Comparison of ENCODE assay signal across 8 cellular contexts in genomic region chr17:17681744-17682292, GRCh38. TPM values are rescaled to one million over a fixed set of nuclear protein-coding genes. Genes with fewer than 3 reads are reported as not detected.
DNase-seq lines count a peak whose midpoint lies in the region; ATAC-seq and TF ChIP-seq lines count a peak whose summit lies in the region.

No MANE protein-coding gene starts in this region.

- TF ChIP-seq CTCF in heart right ventricle (IDR thresholded peaks at IDR 0.05): peak in 1 of 9 donors; percentile 17

- peak overlapping the region; percentile 84 to 91 (median 90) for H3K4me3 Mint-ChIP-seq in CD4-positive, CD25-positive, alpha-beta regulatory T cell

- peaks cover 20% of the 10 kb centered on the region for H3K4me1 ChIP-seq in CD4-positive, CD25-positive, alpha-beta regulatory T cell (ENCODE audit: control insufficient read depth, insufficient read depth, low read length, poor library complexity, severe bottlenecking)
- H3K4me1 ChIP-seq in heart right ventricle: peaks cover 22 to 50% (median 48%) of the 10 kb centered on the region in 9 donors

- H3K27ac ChIP-seq in CD4-positive, CD25-positive, alpha-beta regulatory T cell (ENCODE audit: insufficient read depth, low read length, poor library complexity, severe bottlenecking): peak overlapping the region; percentile 76
- peak overlapping the region; percentile 83 to 98 (median 94) for H3K27ac ChIP-seq in heart right ventricle

- H3K9me3 Mint-ChIP-seq in CD4-positive, CD25-positive, alpha-beta regulatory T cell: no peaks in the 10 kb centered on the region

- peaks cover 9% of the 10 kb centered on the region for H3K27me3 Mint-ChIP-seq in CD4-positive, CD25-positive, alpha-beta regulatory T cell

- no peaks in the 10 kb centered on the region for H3K36me3 Mint-ChIP-seq in CD4-positive, CD25-positive, alpha-beta regulatory T cell

- peak overlapping the region in 1 of 3 donors; percentile 79 for H3K27ac Mint-ChIP-seq in CD4-positive, CD25-positive, alpha-beta regulatory T cell

- intact Hi-C loops in heart right ventricle (cut with DNase I): loop anchor here (1.0 to 10.0 kb wide), 17 partner anchors 70 to 355 kb away; partner anchors contain the start of genes ATPAF2 (in 4 of the 10) and GID4 (in 4 of the 10)
- intact Hi-C loops in sciatic nerve (cut with DNase I): loop anchor here (5.0 to 10.0 kb wide), 3 partner anchors 113 to 350 kb away; no protein-coding TSS in a partner anchor

- DNase-seq in CD4-positive, CD25-positive, alpha-beta regulatory T cell: peak; percentile 15 to 46 (median 29)
- DNase-seq in NCI-H1105 (lab: John Stamatoyannopoulos, UW): peak; percentile 41
- DNase-seq in activated naive CD4-positive, alpha-beta T cell treated with anti-CD3 and anti-CD28 coated beads, Interleukin-2, amount 50 U/mL, for 16 hours: peak; percentile 58
- peak; percentile 56 to 60 for DNase-seq in heart right ventricle
- DNase-seq in sciatic nerve (ENCODE audit: low spot score): peak; percentile 79
- DNase-seq in 8988T: no peak
- no peak for DNase-seq in NCI-H2107 (lab: John Stamatoyannopoulos, UW)

- peaks cover 0 to 42% (median 20%) of the 10 kb centered on the region in 4 donors for H3K4me1 Mint-ChIP-seq in CD4-positive, CD25-positive, alpha-beta regulatory T cell

- no peaks in the 10 kb centered on the region for H3K27me3 ChIP-seq in CD4-positive, CD25-positive, alpha-beta regulatory T cell (ENCODE audit: control insufficient read depth, insufficient read depth, low read length)
- no peaks in the 10 kb centered on the region for H3K27me3 ChIP-seq in heart right ventricle

- H3K9me3 ChIP-seq in CD4-positive, CD25-positive, alpha-beta regulatory T cell (ENCODE audit: control insufficient read depth in 2 of 2, low read length in 2 of 2): no peaks in the 10 kb centered on the region
- no peaks in the 10 kb centered on the region for H3K9me3 ChIP-seq in heart right ventricle

- ATAC-seq in CD4-positive, CD25-positive, alpha-beta regulatory T cell (ENCODE audit: low read depth in 2 of 2): peak; percentile 25 to 31
- ATAC-seq in GM21367 (IDR thresholded peaks at IDR 0.05; ENCODE audit: unreplicated experiment) (peak; percentile 10), heart right ventricle (peak; percentile 4 to 48 (median 20)), sciatic nerve (peak; percentile 8)

- H3K36me3 ChIP-seq in CD4-positive, CD25-positive, alpha-beta regulatory T cell (ENCODE audit: control insufficient read depth, insufficient read depth, low read length): no peaks in the 10 kb centered on the region
- H3K36me3 ChIP-seq in heart right ventricle: no peaks in the 10 kb centered on the region

- 1% methylated on average over 45 to 68 of the region's 68 CpGs for WGBS in heart right ventricle, 2 donors

- no peak overlapping the region for H3K4me3 ChIP-seq in CD4-positive, CD25-positive, alpha-beta regulatory T cell (ENCODE audit: low read depth, low read length)
- H3K4me3 ChIP-seq in heart right ventricle: peak overlapping the region; percentile 56 to 90 (median 72)

RNA-seq across cellular contexts. Expression of gene RAI1, which starts 0.6 kb away (rescaled TPM):
- 11.4 TPM for total RNA-seq in CD4-positive, CD25-positive, alpha-beta regulatory T cell
- polyA plus RNA-seq in CD4-positive, CD25-positive, alpha-beta regulatory T cell: 1 to 10 TPM in 3 of 4 donors, under 1 TPM in 1; 0.80 to 1.2 (median 1.1) TPM
- total RNA-seq in heart right ventricle (10 to 100 TPM; 15.8 to 32.0 (median 20.9) TPM), sciatic nerve (62.0 TPM)
- polyA plus RNA-seq in heart right ventricle: 10 to 100 TPM; 13.8 to 17.5 TPM

Comparison
In these comparisons a context has a peak if more than half of its experiments do, and no peak if none do; other contexts are left out.
1. DNase-seq: peak in CD4-positive, CD25-positive, alpha-beta regulatory T cell (3 of 3), NCI-H1105 (single experiment), activated naive CD4-positive, alpha-beta T cell treated with anti-CD3 and anti-CD28 coated beads, Interleukin-2, amount 50 U/mL, for 16 hours (single experiment), heart right ventricle (2 of 2) and sciatic nerve (single experiment); none in 8988T (single experiment) and NCI-H2107 (single experiment).
2. Peak in every context shown above with its lines, with median percentiles within 50 percentile points of each other: ATAC-seq.